ENCODE assay signal across 27 cellular contexts in the genomic region with DNA sequence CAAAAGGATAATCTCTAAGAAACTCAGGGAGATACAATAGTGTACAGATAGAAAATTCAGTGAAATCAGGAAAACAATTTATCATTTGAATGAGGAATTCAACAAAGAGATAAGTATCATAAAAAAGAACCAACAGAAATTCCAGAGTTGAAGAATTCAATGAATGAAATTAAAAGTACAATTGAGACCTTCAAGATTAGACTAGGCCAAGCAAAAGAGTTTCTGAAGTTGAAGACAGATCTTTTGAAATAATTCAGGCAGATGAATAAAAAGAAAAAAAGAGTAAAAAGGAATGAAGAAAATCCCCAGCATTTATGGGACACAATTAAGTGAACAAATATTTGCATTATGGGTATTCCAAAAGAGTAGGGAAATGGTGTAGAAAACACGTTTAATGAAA.
"Had no signal": no experiment of that assay in that cellular context is flagged by ENCODE, and none has a peak within 500 bp of the region (broad histone marks: within the 10 kb centered on the region; RNA-seq: fewer than 3 reads in every experiment).

No MANE protein-coding gene starts in this region.

- H3K27ac Mint-ChIP-seq: stimulated activated effector memory CD8-positive, alpha-beta T cell treated with anti-CD3 and anti-CD28 coated beads, Interleukin-12 subunit alpha, Interleukin-12 subunit beta, amount 100 ng/mL, for 72 hours; stimulated activated memory B cell treated with anti-CD40 and anti-IgM and Interleukin-4, amounts not matched to agents 10 μg/mL and 1 μg/mL and 100 μg/mL, for 72 hours; stimulated activated naive B cell treated with anti-CD40 and anti-IgM and Interleukin-4, amounts not matched to agents 10 μg/mL and 1 μg/mL and 100 μg/mL, for 72 hours; stimulated activated naive CD8-positive, alpha-beta T cell treated with anti-CD3 and anti-CD28 coated beads, Interleukin-15, amount 100 ng/mL, for 72 hours; stimulated activated naive CD8-positive, alpha-beta T cell treated with anti-CD3 and anti-CD28 coated beads, Interleukin-15, Interleukin-2, amounts not matched to agents 100 ng/mL and 50 ng/mL, for 24 hours; type B pancreatic cell had no signal

- H3K9me3 ChIP-seq: testis, thyroid gland, upper lobe of right lung had no signal

- H3K4me3 ChIP-seq: stomach, suprapubic skin, testis, thoracic aorta, thyroid gland, tibial artery, tibial nerve, transverse colon, upper lobe of left lung, upper lobe of right lung, uterus, vagina had no signal

- ATAC-seq: stimulated activated effector memory CD8-positive, alpha-beta T cell treated with anti-CD3 and anti-CD28 coated beads, Interleukin-12 subunit alpha, Interleukin-12 subunit beta, amount 100 ng/mL, for 72 hours; stimulated activated memory B cell treated with anti-CD40 and anti-IgM and Interleukin-4, amounts not matched to agents 10 μg/mL and 1 μg/mL and 100 μg/mL, for 72 hours; stimulated activated naive B cell treated with anti-CD40 and anti-IgM and Interleukin-4, amounts not matched to agents 10 μg/mL and 1 μg/mL and 100 μg/mL, for 72 hours; stimulated activated naive CD8-positive, alpha-beta T cell treated with anti-CD3 and anti-CD28 coated beads, Interleukin-15, amount 100 ng/mL, for 72 hours; stimulated activated naive CD8-positive, alpha-beta T cell treated with anti-CD3 and anti-CD28 coated beads, Interleukin-15, Interleukin-2, amounts not matched to agents 100 U/mL and 50 U/mL, for 24 hours; upper lobe of right lung had no signal

- DNase-seq: stimulated activated CD4-positive, alpha-beta T cell treated with anti-CD3 and anti-CD28 coated beads, Interleukin-2, amount 100 ng/mL, for 48 hours; stimulated activated CD4-positive, alpha-beta T cell treated with anti-CD3 and anti-CD28 coated beads, Interleukin-4, amount 100 ng/mL, for 1 hour; stimulated activated CD4-positive, alpha-beta T cell treated with anti-CD3 and anti-CD28 coated beads, Interleukin-4, amount 100 ng/mL, for 4 hours; stimulated activated naive B cell treated with anti-CD40 and anti-IgM and Interleukin-4, amounts not matched to agents 10 μg/mL and 1 μg/mL and 100 μg/mL, for 72 hours; stimulated activated naive CD4-positive, alpha-beta T cell; stimulated activated naive CD4-positive, alpha-beta T cell treated with Interleukin-2 at 50 U/mL for 16 hours; stimulated activated naive CD8-positive, alpha-beta T cell treated with anti-CD3 and anti-CD28 coated beads, Interleukin-15, amount 100 ng/mL, for 72 hours; stimulated activated naive CD8-positive, alpha-beta T cell treated with anti-CD3 and anti-CD28 coated beads, Interleukin-15, Interleukin-2, amounts not matched to agents 100 U/mL and 50 U/mL, for 24 hours; substantia nigra; testis; thyroid gland; transverse colon; trophoblast cell; upper lobe of left lung; upper lobe of right lung; uterus had no signal

- H3K27me3 Mint-ChIP-seq: stimulated activated memory B cell treated with anti-CD40 and anti-IgM and Interleukin-4, amounts not matched to agents 10 μg/mL and 1 μg/mL and 100 μg/mL, for 72 hours; stimulated activated naive B cell treated with anti-CD40 and anti-IgM and Interleukin-4, amounts not matched to agents 10 μg/mL and 1 μg/mL and 100 μg/mL, for 72 hours; type B pancreatic cell had no signal

- H3K4me1 Mint-ChIP-seq: stimulated activated effector memory CD8-positive, alpha-beta T cell treated with anti-CD3 and anti-CD28 coated beads, Interleukin-12 subunit alpha, Interleukin-12 subunit beta, amount 100 ng/mL, for 72 hours; stimulated activated naive CD8-positive, alpha-beta T cell treated with anti-CD3 and anti-CD28 coated beads, Interleukin-15, amount 100 ng/mL, for 72 hours had no signal

- H3K27ac ChIP-seq: stomach, suprapubic skin, testis, thoracic aorta, thyroid gland, tibial artery, tibial nerve, transverse colon, upper lobe of left lung, upper lobe of right lung, uterus, vagina had no signal

- H3K36me3 Mint-ChIP-seq: stimulated activated effector memory CD8-positive, alpha-beta T cell treated with anti-CD3 and anti-CD28 coated beads, Interleukin-12 subunit alpha, Interleukin-12 subunit beta, amount 100 ng/mL, for 72 hours; stimulated activated memory B cell treated with anti-CD40 and anti-IgM and Interleukin-4, amounts not matched to agents 10 μg/mL and 1 μg/mL and 100 μg/mL, for 72 hours; type B pancreatic cell had no signal

- H3K36me3 ChIP-seq: stomach, suprapubic skin, thoracic aorta, thyroid gland, tibial artery, tibial nerve, transverse colon, upper lobe of left lung, upper lobe of right lung, uterus, vagina had no signal

- H3K4me3 Mint-ChIP-seq: stimulated activated effector memory CD8-positive, alpha-beta T cell treated with anti-CD3 and anti-CD28 coated beads, Interleukin-12 subunit alpha, Interleukin-12 subunit beta, amount 100 ng/mL, for 72 hours; stimulated activated memory B cell treated with anti-CD40 and anti-IgM and Interleukin-4, amounts not matched to agents 10 μg/mL and 1 μg/mL and 100 μg/mL, for 72 hours; stimulated activated naive B cell treated with anti-CD40 and anti-IgM and Interleukin-4, amounts not matched to agents 10 μg/mL and 1 μg/mL and 100 μg/mL, for 72 hours; stimulated activated naive CD8-positive, alpha-beta T cell treated with anti-CD3 and anti-CD28 coated beads, Interleukin-15, amount 100 ng/mL, for 72 hours; stimulated activated naive CD8-positive, alpha-beta T cell treated with anti-CD3 and anti-CD28 coated beads, Interleukin-15, Interleukin-2, amounts not matched to agents 100 ng/mL and 50 ng/mL, for 24 hours; type B pancreatic cell had no signal

- H3K4me1 ChIP-seq: stomach, suprapubic skin, thyroid gland, tibial artery, tibial nerve, transverse colon, upper lobe of left lung, upper lobe of right lung, uterus, vagina had no signal

- FAIRE-seq: urothelium cell line had no signal

- H3K27me3 ChIP-seq: testis, thyroid gland, tibial artery, tibial nerve, transverse colon, upper lobe of left lung, upper lobe of right lung, uterus, vagina had no signal
